8 cellular contexts compared by ENCODE assay signal in the genomic region with DNA sequence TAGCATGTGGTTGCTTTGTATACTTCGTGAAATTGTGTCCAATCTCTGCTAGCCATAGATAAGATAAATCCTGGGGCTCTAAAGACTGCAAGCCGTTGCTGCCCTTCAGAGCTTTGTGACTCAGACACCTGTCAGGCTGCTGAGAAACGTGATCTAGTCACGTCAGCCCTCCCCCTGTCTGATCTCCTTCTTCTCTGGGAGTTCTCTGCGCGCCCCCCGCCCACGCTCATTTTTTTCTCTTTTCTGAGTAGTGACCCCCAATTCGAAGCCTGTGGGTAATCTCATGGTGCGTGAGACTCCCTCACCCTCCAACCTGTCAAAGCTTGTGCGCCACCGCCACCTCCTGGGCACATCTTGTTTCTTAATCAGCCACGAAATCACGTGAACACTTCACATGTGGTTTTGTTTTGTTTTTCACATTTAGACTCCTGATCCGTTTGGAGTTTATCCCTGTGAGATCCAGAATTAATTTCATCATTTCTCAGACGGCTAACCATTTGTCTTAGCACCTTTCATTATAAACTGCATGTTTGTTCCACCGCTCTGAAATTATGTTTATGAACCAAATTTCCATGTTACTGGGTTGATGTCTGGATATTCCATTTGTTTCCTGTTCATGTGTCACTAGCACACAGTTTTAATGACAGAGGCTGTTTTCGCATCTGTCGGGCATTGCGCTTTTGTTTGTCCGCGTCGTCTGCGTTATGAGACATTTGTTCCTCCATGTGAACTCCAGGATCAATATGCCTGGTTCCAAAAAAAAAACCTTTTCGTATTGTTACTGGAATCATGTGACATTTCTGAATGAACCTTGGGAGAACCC. TPM values are rescaled to one million over a fixed set of nuclear protein-coding genes. Genes with fewer than 3 reads are reported as not detected.
DNase-seq lines count a peak whose midpoint lies in the region; ATAC-seq and TF ChIP-seq lines count a peak whose summit lies in the region.

No MANE protein-coding gene starts in this region.

- H3K36me3 ChIP-seq in CD4-positive, alpha-beta memory T cell (ENCODE audit: insufficient read depth, low read length), result peaks cover 4% of the 10 kb centered on the region
- H3K36me3 ChIP-seq in HEK293 (ENCODE audit: control insufficient read depth in 2 of 2, insufficient read depth in 1 of 2, low read length in 2 of 2) (peaks cover 0 to 23% of the 10 kb centered on the region in 2 experiments; a peak in 2 of 3 replicates), lung (ENCODE audit: control insufficient read depth in 2 of 2, insufficient read depth in 2 of 2, low read length in 2 of 2) (peaks cover 0 to 7% of the 10 kb centered on the region in 2 donors)

- CTCF ChIA-PET in CD4-positive, alpha-beta memory T cell (lab: Charles Lee; ENCODE audit: partially characterized antibody), result interaction anchor here (0.7 to 2.9 kb wide), 7 partner anchors 71 to 479 kb away, joined by 3 to 13 read pairs (median 4); no protein-coding TSS in a partner anchor
- CTCF ChIA-PET in HEK293 (lab: Yijun Ruan, JAX), result interaction anchor here (0.6 to 1.5 kb wide), 9 partner anchors 9 to 401 kb away, joined by 3 to 5 read pairs (median 3); no protein-coding TSS in a partner anchor

- WGBS in lung, 2 donors, result 2 to 4% methylated on average over 25 of the region's 25 CpGs

- POLR2A ChIA-PET in CD4-positive, alpha-beta memory T cell (lab: Charles Lee; ENCODE audit: partially characterized antibody), result interaction anchor here (0.7 to 3.0 kb wide), 10 partner anchors 24 to 646 kb away, joined by 3 to 29 read pairs (median 5); partner anchors contain the start of genes ACSF3, APRT, CDH15 and CTU2
- POLR2A ChIA-PET in HEK293 (lab: Yijun Ruan, JAX), result interaction anchor here (1.0 to 1.7 kb wide), 2 partner anchors 15 to 31 kb away, joined by 3 to 4 read pairs; no protein-coding TSS in a partner anchor

- peak overlapping the region; percentile 64 to 98 (median 92) for H3K27ac Mint-ChIP-seq in CD4-positive, alpha-beta memory T cell

- H3K4me1 Mint-ChIP-seq in CD4-positive, alpha-beta memory T cell, result peaks cover 10 to 37% (median 23%) of the 10 kb centered on the region in 4 donors

- peaks cover 21% of the 10 kb centered on the region for H3K4me1 ChIP-seq in CD4-positive, alpha-beta memory T cell (ENCODE audit: insufficient read depth, low read length)
- H3K4me1 ChIP-seq in HEK293 (ENCODE audit: control insufficient read depth, insufficient read depth, low read length) (no peaks in the 10 kb centered on the region), lung (ENCODE audit: control insufficient read depth in 2 of 2, insufficient read depth in 2 of 2, low read length in 2 of 2) (no peaks in the 10 kb centered on the region)

- peaks cover 2 to 16% of the 10 kb centered on the region in 2 donors for H3K36me3 Mint-ChIP-seq in CD4-positive, alpha-beta memory T cell

- peak overlapping the region; percentile 10 to 91 for H3K4me3 ChIP-seq in CD4-positive, alpha-beta memory T cell (ENCODE audit: low read length in 2 of 2)
- peak overlapping the region; percentile 65 for H3K4me3 ChIP-seq in HEK293 (ENCODE audit: low read depth, low read length)
- H3K4me3 ChIP-seq in lung, result peak overlapping the region; percentile 74

- no peaks in the 10 kb centered on the region for H3K27me3 ChIP-seq in CD4-positive, alpha-beta memory T cell (ENCODE audit: insufficient read depth, low read length)
- H3K27me3 ChIP-seq in lung (ENCODE audit: control insufficient read depth, insufficient read depth), result no peaks in the 10 kb centered on the region

- peak; percentile 79 to 88 (median 82) for DNase-seq in CD4-positive, alpha-beta memory T cell
- DNase-seq in NCI-H774 (lab: John Stamatoyannopoulos, UW) (peak; percentile 21), lung (ENCODE audit: low spot score) (peak; percentile 83)
- DNase-seq in activated CD8-positive, alpha-beta memory T cell treated with anti-CD3 and anti-CD28 coated beads for 24 hours, result peak; percentile 89
- peak; percentile 74 for DNase-seq in effector CD8-positive, alpha-beta T cell (lab: John Stamatoyannopoulos, UW)
- peak; percentile 58 to 69 for DNase-seq in stimulated activated CD4-positive, alpha-beta T cell treated with anti-CD3 and anti-CD28 coated beads, Interleukin-4, amount 100 ng/mL, for 48 hours (ENCODE audit: low read depth in 2 of 2)

- ATAC-seq in lung (ENCODE audit: insufficient read depth, low FRiP score) (peak; percentile 77), HG02981 (IDR thresholded peaks at IDR 0.05; ENCODE audit: unreplicated experiment) (no peak)

- H3K9me3 ChIP-seq in CD4-positive, alpha-beta memory T cell (ENCODE audit: control insufficient read depth in 1 of 2, low read length in 2 of 2), result no peaks in the 10 kb centered on the region
- H3K9me3 ChIP-seq in HEK293 (ENCODE audit: control insufficient read depth, insufficient read depth, low read depth, low read length) (no peaks in the 10 kb centered on the region), lung (ENCODE audit: control insufficient read depth in 2 of 2, insufficient read depth in 1 of 2, low read length in 1 of 2) (no peaks in the 10 kb centered on the region)

- TF ChIP-seq CTCF in HEK293 (tag by site-specific recombination; IDR thresholded peaks at IDR 0.05) (peak; percentile 91), lung (IDR thresholded peaks at IDR 0.05; ENCODE audit: control extremely low read depth, extremely low read depth) (peak; percentile 74)

- no peaks in the 10 kb centered on the region for H3K27me3 Mint-ChIP-seq in CD4-positive, alpha-beta memory T cell

- intact Hi-C loops in CD4-positive, alpha-beta memory T cell (cut with micrococcal nuclease), result loop anchor here (1.0 kb wide), 8 partner anchors 25 to 646 kb away; partner anchors contain the start of genes TRAPPC2L and ZC3H18

- peak overlapping the region; percentile 94 for H3K27ac ChIP-seq in CD4-positive, alpha-beta memory T cell (ENCODE audit: low read depth, low read length)
- peak overlapping the region; percentile 78; the same call in 1 of the 2 replicates for H3K27ac ChIP-seq in HEK293 (ENCODE audit: extremely low read depth, low read depth, low read length)
- H3K27ac ChIP-seq in lung (ENCODE audit: low read depth in 1 of 2, low read length in 1 of 2), result peak overlapping the region; percentile 43 to 87

- peaks cover 0 to 2% (median 0%) of the 10 kb centered on the region in 8 donors for H3K9me3 Mint-ChIP-seq in CD4-positive, alpha-beta memory T cell

- peak overlapping the region; percentile 73 to 94 (median 92) for H3K4me3 Mint-ChIP-seq in CD4-positive, alpha-beta memory T cell

TF ChIP-seq in HEK293, 187 proteins besides CTCF, POLR2A, EP300 and RAD21 (continues in another document):
- TF ChIP-seq SCRT1 (tag by site-specific recombination; IDR thresholded peaks at IDR 0.05; ENCODE audit: borderline replicate concordance), result peak; percentile 53; the same call in 1 of the 2 replicates
- TF ChIP-seq ZNF623 (tag by site-specific recombination; IDR thresholded peaks at IDR 0.05), result no peak
- peak; percentile 21; the same call in 1 of the 2 replicates for TF ChIP-seq EGR2 (tag by site-specific recombination; IDR thresholded peaks at IDR 0.05; ENCODE audit: low read depth)
- 0 out of 2 replicates have a peak, but pooled peaks have one; percentile 19 for TF ChIP-seq ZNF394 (tag by site-specific recombination; IDR thresholded peaks at IDR 0.05; ENCODE audit: borderline replicate concordance)
- TF ChIP-seq SP3 (tag by site-specific recombination; IDR thresholded peaks at IDR 0.05), result no peak
- 0 out of 2 replicates have a peak, but pooled peaks have one; percentile 15 for TF ChIP-seq KLF9 (tag by site-specific recombination; IDR thresholded peaks at IDR 0.05; ENCODE audit: low read depth)
- peak; percentile 44; the same call in 1 of the 2 replicates for TF ChIP-seq SCRT2 (tag by site-specific recombination; IDR thresholded peaks at IDR 0.05)
- TF ChIP-seq ZNF335 (tag by site-specific recombination; conservative IDR thresholded peaks at IDR 0.05), result peak; percentile 33; the same call in 1 of the 2 replicates
- TF ChIP-seq ZNF366 (tag by site-specific recombination; conservative IDR thresholded peaks at IDR 0.05), result 0 out of 2 replicates have a peak, but pooled peaks have one; percentile 23
- TF ChIP-seq SP7 (tag by site-specific recombination; IDR thresholded peaks at IDR 0.05), result peak; percentile 13; the same call in 1 of the 2 replicates
- TF ChIP-seq GLI2 (tag by site-specific recombination; IDR thresholded peaks at IDR 0.05; ENCODE audit: borderline replicate concordance, low read depth), result no peak
- peak; percentile 37; the same call in 1 of the 2 replicates for TF ChIP-seq ZNF660 (tag by site-specific recombination; IDR thresholded peaks at IDR 0.05)
- TF ChIP-seq PATZ1 (tag by site-specific recombination; IDR thresholded peaks at IDR 0.05), result peak; percentile 76
- TF ChIP-seq ZNF654 (tag by site-specific recombination; IDR thresholded peaks at IDR 0.05; ENCODE audit: low read depth), result peak; percentile 90
- TF ChIP-seq KLF1 (tag by site-specific recombination; IDR thresholded peaks at IDR 0.05), result 0 out of 2 replicates have a peak, but pooled peaks have one; percentile 17

RNA-seq across cellular contexts. Expression of gene ZNF778, which starts 1.0 kb away (rescaled TPM):
- 10 to 100 TPM; 13.1 to 15.9 TPM for total RNA-seq in CD4-positive, alpha-beta memory T cell
- 1 to 10 TPM; 1.0 to 4.4 TPM for polyA plus RNA-seq in CD4-positive, alpha-beta memory T cell
- 10 to 100 TPM in 1 of 2 donors, 1 to 10 TPM in 1; 4.7 to 13.9 TPM for total RNA-seq in lung
- polyA plus RNA-seq in lung, result 1 to 10 TPM; 2.4 to 4.5 TPM

RNA-seq across cellular contexts. Expression of gene SLC22A31, which starts 16.2 kb away (rescaled TPM):
- under 1 TPM in 1 of 2 experiments, not detected in 1; 0.44 TPM for total RNA-seq in CD4-positive, alpha-beta memory T cell
- polyA plus RNA-seq in CD4-positive, alpha-beta memory T cell, result under 1 TPM; 0.32 to 0.48 TPM
- 100 to 1,000 TPM in 1 of 2 donors, 10 to 100 TPM in 1; 25.2 to 227 TPM for total RNA-seq in lung
- polyA plus RNA-seq in lung, result 100 to 1,000 TPM in 1 of 2 donors, 10 to 100 TPM in 1; 78.8 to 285 TPM

RNA-seq across cellular contexts. Expression of gene CDH15, which starts 45.0 kb away (rescaled TPM):
- not detected for total RNA-seq in CD4-positive, alpha-beta memory T cell
- polyA plus RNA-seq in CD4-positive, alpha-beta memory T cell, result not detected
- 1 to 10 TPM in 1 of 2 donors, under 1 TPM in 1; 0.09 to 1.9 TPM for total RNA-seq in lung
- 1 to 10 TPM in 1 of 2 donors, under 1 TPM in 1; 0.77 to 2.1 TPM for polyA plus RNA-seq in lung

Comparison
In these comparisons a context has a peak if more than half of its experiments do, and no peak if none do; other contexts are left out.
1. DNase-seq: peak in every context shown above with its lines; median percentile 89 in activated CD8-positive, alpha-beta memory T cell treated with anti-CD3 and anti-CD28 coated beads for 24 hours; 83 in lung; 82 in CD4-positive, alpha-beta memory T cell; 74 in effector CD8-positive, alpha-beta T cell; 64 in stimulated activated CD4-positive, alpha-beta T cell treated with anti-CD3 and anti-CD28 coated beads, Interleukin-4, amount 100 ng/mL, for 48 hours; 21 in NCI-H774.
2. RNA of gene SLC22A31, which starts 16.2 kb away (total RNA-seq): 25.2 to 227 TPM in lung; 0.44 TPM in CD4-positive, alpha-beta memory T cell; every median in the first group is over 10 times any median in the second.
3. Peak in every context shown above with its lines, with median percentiles within 50 percentile points of each other: H3K27ac ChIP-seq and H3K4me3 ChIP-seq.